Comparison of ENCODE assay signal across 11 cellular contexts in the genomic region with DNA sequence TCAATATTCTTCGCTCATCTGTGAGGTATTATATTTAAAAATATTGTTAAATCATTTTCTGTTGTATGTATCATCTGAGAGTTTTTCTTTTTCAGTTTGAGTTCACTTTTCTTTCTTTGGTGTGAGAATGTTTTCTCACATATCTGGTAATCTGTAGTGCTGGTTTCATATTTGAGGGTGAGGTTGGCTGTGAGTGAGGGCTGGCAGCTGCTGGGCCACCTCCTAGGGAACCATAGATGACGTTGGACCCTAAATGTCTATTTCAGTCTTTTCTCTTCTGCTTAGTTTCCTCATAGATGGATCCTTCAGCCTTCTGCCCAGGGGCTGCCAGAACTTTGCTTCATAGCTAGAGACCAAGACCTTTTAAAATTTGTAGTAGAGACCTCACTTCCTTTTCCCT. TPM values are rescaled to one million over a fixed set of nuclear protein-coding genes. Genes with fewer than 3 reads are reported as not detected.
DNase-seq lines count a peak whose midpoint lies in the region; ATAC-seq, FAIRE-seq and TF ChIP-seq lines count a peak whose summit lies in the region.
"Had no signal": no experiment of that assay in that cellular context is flagged by ENCODE, and none has a peak within 500 bp of the region (broad histone marks: within the 10 kb centered on the region; RNA-seq: fewer than 3 reads in every experiment).

No MANE protein-coding gene starts in this region.

- H3K4me3 ChIP-seq in Caco-2 (ENCODE audit: low read depth, low read length) = no peak overlapping the region
- H3K4me3 ChIP-seq: heart left ventricle had no signal

- no peak for TF ChIP-seq POLR2A in GM12891 (IDR thresholded peaks at IDR 0.05; ENCODE audit: low read depth, low read length)

- no peak overlapping the region for H3K4me3 Mint-ChIP-seq in activated CD4-positive, alpha-beta memory T cell treated with anti-CD3 and anti-CD28 coated beads, Interleukin-2, amount 10 ng/mL, durations not matched to agents 7 days and 5 days
- no peak overlapping the region for H3K4me3 Mint-ChIP-seq in Caco-2 (ENCODE audit: unreplicated experiment)

- no peaks in the 10 kb centered on the region for H3K36me3 ChIP-seq in Caco-2 (ENCODE audit: control insufficient read depth, insufficient read depth, low read length)
- H3K36me3 ChIP-seq: heart left ventricle had no signal

- POLR2A ChIA-PET in activated CD4-positive, alpha-beta memory T cell treated with anti-CD3 and anti-CD28 coated beads, Interleukin-2, amount 10 ng/mL, durations not matched to agents 7 days and 5 days (lab: Charles Lee) = no interaction called here
- POLR2A ChIA-PET in Caco-2 (lab: Charles Lee) = no interaction called here

- peak; percentile 81 for FAIRE-seq in GM12891 (lab: Jason Lieb, UNC)

- peaks cover 27% of the 10 kb centered on the region for H3K4me1 Mint-ChIP-seq in activated CD4-positive, alpha-beta memory T cell treated with anti-CD3 and anti-CD28 coated beads, Interleukin-2, amount 10 ng/mL, durations not matched to agents 7 days and 5 days
- no peaks in the 10 kb centered on the region for H3K4me1 Mint-ChIP-seq in Caco-2 (ENCODE audit: low read depth, unreplicated experiment)

- peak; percentile 31 for ATAC-seq in GM19397 (IDR thresholded peaks at IDR 0.05; ENCODE audit: unreplicated experiment)
- ATAC-seq in HG03064 (IDR thresholded peaks at IDR 0.05; ENCODE audit: low read depth, unreplicated experiment) = peak; percentile 47

- no peak for TF ChIP-seq CTCF in Caco-2 (IDR thresholded peaks at IDR 0.05; ENCODE audit: insufficient read depth in 1 of 2, low read depth in 1 of 2, low read length in 1 of 2, severe bottlenecking in 1 of 2, unreplicated experiment in 1 of 2)

- peaks cover 16% of the 10 kb centered on the region for H3K27me3 Mint-ChIP-seq in activated CD4-positive, alpha-beta memory T cell treated with anti-CD3 and anti-CD28 coated beads, Interleukin-2, amount 10 ng/mL, durations not matched to agents 7 days and 5 days
- H3K27me3 Mint-ChIP-seq in Caco-2 (ENCODE audit: insufficient read depth, unreplicated experiment) = no peaks in the 10 kb centered on the region

- DNase-seq in GM12891 (ENCODE audit: insufficient read length, low spot score) (no peak), Caco-2 (no peak), NCI-H1694 (lab: John Stamatoyannopoulos, UW) (no peak), DMS53 treated with DMSO at 0.1 percent for 48 hours (lab: John Stamatoyannopoulos, UW; ENCODE audit: unreplicated experiment) (no peak), cerebellum (ENCODE audit: low spot score) (no peak)
- peak; percentile 23 for DNase-seq in activated CD4-positive, alpha-beta memory T cell treated with anti-CD3 and anti-CD28 coated beads, Interleukin-2, amount 10 ng/mL, durations not matched to agents 7 days and 5 days
- DNase-seq: activated CD4-positive, CD25-positive, alpha-beta regulatory T cell; DND-41; heart left ventricle had no signal

- CTCF ChIA-PET in activated CD4-positive, alpha-beta memory T cell treated with anti-CD3 and anti-CD28 coated beads, Interleukin-2, amount 10 ng/mL, durations not matched to agents 7 days and 5 days (lab: Charles Lee) = interaction anchor here (1.1 to 1.3 kb wide), 3 partner anchors 59 to 167 kb away, joined by 3 read pairs; no protein-coding TSS in a partner anchor
- CTCF ChIA-PET in Caco-2 (lab: Charles Lee) = no interaction called here

- H3K27ac Mint-ChIP-seq in activated CD4-positive, alpha-beta memory T cell treated with anti-CD3 and anti-CD28 coated beads, Interleukin-2, amount 10 ng/mL, durations not matched to agents 7 days and 5 days = no peak overlapping the region
- no peak overlapping the region for H3K27ac Mint-ChIP-seq in Caco-2 (ENCODE audit: unreplicated experiment)

- no peaks in the 10 kb centered on the region for H3K9me3 ChIP-seq in Caco-2
- H3K9me3 ChIP-seq: heart left ventricle had no signal

- intact Hi-C loops in Caco-2 (cut with micrococcal nuclease; ENCODE audit: unreplicated experiment) = no loop called here

- no peaks in the 10 kb centered on the region for H3K4me1 ChIP-seq in Caco-2

- H3K27me3 ChIP-seq in Caco-2 (replicated peaks; ENCODE audit: control insufficient read depth, insufficient read depth, low read length) = no peaks in the 10 kb centered on the region
- H3K27me3 ChIP-seq: heart left ventricle had no signal

- H3K9me3 Mint-ChIP-seq in activated CD4-positive, alpha-beta memory T cell treated with anti-CD3 and anti-CD28 coated beads, Interleukin-2, amount 10 ng/mL, durations not matched to agents 7 days and 5 days = no peaks in the 10 kb centered on the region
- H3K9me3 Mint-ChIP-seq in Caco-2 (ENCODE audit: unreplicated experiment) = no peaks in the 10 kb centered on the region

- peaks cover 11% of the 10 kb centered on the region for H3K36me3 Mint-ChIP-seq in activated CD4-positive, alpha-beta memory T cell treated with anti-CD3 and anti-CD28 coated beads, Interleukin-2, amount 10 ng/mL, durations not matched to agents 7 days and 5 days (ENCODE audit: low read depth)
- H3K36me3 Mint-ChIP-seq in Caco-2 (ENCODE audit: insufficient read depth, unreplicated experiment) = no peaks in the 10 kb centered on the region

- no TSS peak for BruUV-seq in Caco-2 (replicated peaks; lab: Mats Ljungman, UMichigan)

TF ChIP-seq in GM12891, 5 proteins besides CTCF, POLR2A, EP300 and RAD21:
- TF ChIP-seq POLR2AphosphoS5 (IDR thresholded peaks at IDR 0.05; ENCODE audit: low read depth, low read length) (no peak), SPI1 (IDR thresholded peaks at IDR 0.05; ENCODE audit: low read depth, low read length) (0 out of 2 replicates have a peak, but pooled peaks have one; percentile 6)

RNA-seq across cellular contexts. Expression of gene MGAT5, which starts 33.5 kb away (rescaled TPM):
- polyA plus RNA-seq in GM12891 (2012; ENCODE audit: low read depth, missing spikeins) = 27.6 TPM
- 10 to 100 TPM; 44.5 to 44.9 TPM for total RNA-seq in activated CD4-positive, alpha-beta memory T cell treated with anti-CD3 and anti-CD28 coated beads, Interleukin-2, amount 10 ng/mL, durations not matched to agents 7 days and 5 days
- total RNA-seq in Caco-2 (2022) (21.7 and 22.1 TPM in 2 replicates), cerebellum (62.4 TPM)
